Comparison of ENCODE assay signal across 25 cellular contexts in genomic region chr10:13136651-13137050, GRCh38. TPM values are rescaled to one million over a fixed set of nuclear protein-coding genes. Genes with fewer than 3 reads are reported as not detected.
DNase-seq lines count a peak whose midpoint lies in the region; ATAC-seq, FAIRE-seq and TF ChIP-seq lines count a peak whose summit lies in the region.
"Had no signal": no experiment of that assay in that cellular context is flagged by ENCODE, and none has a peak within 500 bp of the region (broad histone marks: within the 10 kb centered on the region; RNA-seq: fewer than 3 reads in every experiment).

No MANE protein-coding gene starts in this region.

- CTCF ChIA-PET in HepG2 (lab: Yijun Ruan, JAX; ENCODE audit: low intra/inter-chr PET ratio, low total read pairs): no interaction called here

- 98% methylated on average over 8 of the region's 8 CpGs for WGBS in HepG2 (ENCODE audit: low lambda C conversion rate)
- WGBS in right lobe of liver (ENCODE audit: insufficient coverage, low coverage, low lambda C conversion rate, missing lambda C conversion rate): 91% methylated on average over 8 of the region's 8 CpGs
- no CpG with 5 or more reads among the region's 8 CpGs for WGBS in trophoblast cell (ENCODE audit: extremely low coverage, insufficient coverage, insufficient read length)

- H3K36me3 ChIP-seq in HepG2 (replicated peaks in 1 of 2; ENCODE audit: control insufficient read depth in 1 of 2, insufficient read depth in 2 of 2, low read length in 2 of 2) (peaks cover 10 to 29% of the 10 kb centered on the region in 2 experiments; a peak in 4 of 5 replicates), right lobe of liver (peaks cover 4 to 75% (median 28%) of the 10 kb centered on the region in 4 donors), bronchial epithelial cell (ENCODE audit: control insufficient read depth, insufficient read depth, low read length) (peaks cover 26% of the 10 kb centered on the region), trophoblast cell (ENCODE audit: control insufficient read depth in 1 of 2, insufficient read depth in 2 of 2, low read length in 2 of 2) (peaks cover 33 to 37% of the 10 kb centered on the region in 2 experiments)
- H3K36me3 ChIP-seq: BE2C had no signal

- H2AFZ ChIP-seq in HepG2 (ENCODE audit: low read length): no peak overlapping the region
- no peak overlapping the region for H2AFZ ChIP-seq in trophoblast cell (ENCODE audit: insufficient read depth, low read length, poor library complexity)
- H2AFZ ChIP-seq: GM23248 had no signal

- H2BK12ac ChIP-seq in trophoblast cell (ENCODE audit: low read length): no peak overlapping the region

- H2BK120ac ChIP-seq in trophoblast cell (ENCODE audit: insufficient read depth, low read length, poor library complexity): peak overlapping the region; percentile 72

- TF ChIP-seq POLR2A in HepG2 (IDR thresholded peaks at IDR 0.05; ENCODE audit: insufficient read depth in 1 of 2, low read depth in 2 of 2, low read length in 2 of 2) (no peak), right lobe of liver (IDR thresholded peaks at IDR 0.05) (no peak)

- BruUV-seq in HepG2 (replicated peaks; lab: Mats Ljungman, UMichigan): no TSS peak

- H3K18ac ChIP-seq in trophoblast cell (ENCODE audit: low read length): no peak overlapping the region

- H4K20me1 ChIP-seq in HepG2 (ENCODE audit: insufficient read depth, low read length): no peaks in the 10 kb centered on the region

- POLR2A ChIA-PET in HepG2 (lab: Yijun Ruan, JAX): no interaction called here

- H2AK5ac ChIP-seq in trophoblast cell (ENCODE audit: low read length): no peak overlapping the region

- TF ChIP-seq CTCF in HepG2 (CRISPR knock-in tag; IDR thresholded peaks at IDR 0.05) (no peak), right lobe of liver (IDR thresholded peaks at IDR 0.05) (no peak), bronchial epithelial cell (IDR thresholded peaks at IDR 0.05; ENCODE audit: insufficient read depth, low read length, severe bottlenecking) (no peak), coronary artery (IDR thresholded peaks at IDR 0.05) (no peak)

- H3K9me3 ChIP-seq in HepG2 (ENCODE audit: low read length) (no peaks in the 10 kb centered on the region), right lobe of liver (no peaks in the 10 kb centered on the region), trophoblast cell (ENCODE audit: insufficient read depth, low read depth, low read length) (no peaks in the 10 kb centered on the region)
- H3K9me3 ChIP-seq: A549; BE2C; BLaER1 treated with 17β-estradiol and CSF1 and Interleukin-3, amounts not matched to agents 10 nM and 100 nM had no signal

- H3K4me2 ChIP-seq in HepG2 (ENCODE audit: low read depth, low read length) (no peak overlapping the region), trophoblast cell (ENCODE audit: low read length) (no peak overlapping the region)
- H3K4me2 ChIP-seq: A549; BLaER1 treated with 17β-estradiol and CSF1 and Interleukin-3, amounts not matched to agents 10 nM and 100 nM had no signal

- H3K9ac ChIP-seq in HepG2 (ENCODE audit: insufficient read depth, low read depth, low read length) (no peak overlapping the region), trophoblast cell (ENCODE audit: low read length) (no peak overlapping the region)
- H3K9ac ChIP-seq: BLaER1 treated with 17β-estradiol and CSF1 and Interleukin-3, amounts not matched to agents 10 nM and 100 nM; GM23248 had no signal

- H3K79me2 ChIP-seq in HepG2 (ENCODE audit: insufficient read depth, low read length) (no peaks in the 10 kb centered on the region), trophoblast cell (ENCODE audit: control insufficient read depth, insufficient read depth, low read length, poor library complexity) (no peaks in the 10 kb centered on the region)

- peaks cover 7% of the 10 kb centered on the region for H3K79me1 ChIP-seq in trophoblast cell (ENCODE audit: low read length)

- H3K23ac ChIP-seq in trophoblast cell (ENCODE audit: low read length): no peak overlapping the region

- ATAC-seq in HepG2: no peak
- ATAC-seq in right lobe of liver: no peak
- ATAC-seq: A549, HCT116 had no signal

- intact Hi-C loops in HepG2 (cut with micrococcal nuclease; ENCODE audit: unreplicated experiment) (no loop called here), right lobe of liver (cut with DNase I) (no loop called here)

- TF ChIP-seq EP300 in HepG2 (IDR thresholded peaks at IDR 0.05; ENCODE audit: low read depth in 2 of 2, low read length in 2 of 2): no peak
- no peak for TF ChIP-seq EP300 in HepG2 (CRISPR knock-in tag; IDR thresholded peaks at IDR 0.05; ENCODE audit: borderline replicate concordance)

- H4K12ac ChIP-seq in trophoblast cell (ENCODE audit: low read depth, low read length): no peak overlapping the region

- no peak overlapping the region for H4K8ac ChIP-seq in trophoblast cell (ENCODE audit: low read depth, low read length)

- H3K27ac ChIP-seq in HepG2 (ENCODE audit: extremely low read length, insufficient read depth, low read length) (no peak overlapping the region), right lobe of liver (no peak overlapping the region), trophoblast cell (ENCODE audit: low read depth, low read length) (no peak overlapping the region), coronary artery (no peak overlapping the region)
- H3K27ac ChIP-seq: A549; BLaER1 treated with 17β-estradiol and CSF1 and Interleukin-3, amounts not matched to agents 10 nM and 100 nM; GM23248 had no signal

- no peak overlapping the region for H4K91ac ChIP-seq in trophoblast cell (ENCODE audit: low read depth, low read length)

- no peak for FAIRE-seq in HepG2 (lab: Jason Lieb, UNC)
- peak; percentile 83 for FAIRE-seq in bronchial epithelial cell (lab: Jason Lieb, UNC)
- FAIRE-seq: A549, D721Med, G401.6, GM19239 had no signal

- TF ChIP-seq RAD21 in HepG2 (CRISPR knock-in tag; IDR thresholded peaks at IDR 0.05): no peak

- H3K4me3 ChIP-seq in HepG2 (replicated peaks in 1 of 3; ENCODE audit: insufficient read depth in 1 of 3, low read depth in 2 of 3, low read length in 3 of 3) (no peak overlapping the region), right lobe of liver (no peak overlapping the region), bronchial epithelial cell (ENCODE audit: low read depth, low read length) (no peak overlapping the region), trophoblast cell (ENCODE audit: low read depth, low read length) (no peak overlapping the region), coronary artery (no peak overlapping the region)
- H3K4me3 ChIP-seq: A549; BLaER1 treated with 17β-estradiol and CSF1 and Interleukin-3, amounts not matched to agents 10 nM and 100 nM; GM23248 had no signal

- DNase-seq in HepG2 (ENCODE audit: low spot score) (no peak), right lobe of liver (no peak), NCI-H82 treated with DMSO at 0.1 percent for 48 hours (lab: John Stamatoyannopoulos, UW; ENCODE audit: unreplicated experiment) (peak; percentile 6), bronchial epithelial cell (ENCODE audit: low read depth) (no peak), trophoblast cell (no peak), coronary artery (ENCODE audit: low spot score) (no peak), NCI-H69 (lab: John Stamatoyannopoulos, UW) (no peak), OCI-M1 (lab: John Stamatoyannopoulos, UW) (no peak)
- DNase-seq: 8988T; ACHN; AML-193; BE2C; CD4-positive, alpha-beta T cell; CD8-positive, alpha-beta memory T cell; DMS153; DND-41; GM23248; H9 had no signal

- H3K14ac ChIP-seq in trophoblast cell (ENCODE audit: low read length): no peak overlapping the region

- H3K4ac ChIP-seq in trophoblast cell (ENCODE audit: low read depth, low read length): no peak overlapping the region

- in situ Hi-C loops in HepG2 (cut with HindIII; ENCODE audit: extremely low pct_ligation_motif_present, low pct_unique_long_range_greater_than_20kb): no loop called here

- H3K27me3 ChIP-seq in HepG2 (ENCODE audit: control insufficient read depth in 1 of 2, insufficient read depth in 2 of 2, low read length in 2 of 2) (no peaks in the 10 kb centered on the region), right lobe of liver (no peaks in the 10 kb centered on the region), bronchial epithelial cell (ENCODE audit: control insufficient read depth, insufficient read depth, low read length) (no peaks in the 10 kb centered on the region), trophoblast cell (ENCODE audit: insufficient read depth, low read length) (no peaks in the 10 kb centered on the region)
- H3K27me3 ChIP-seq: BE2C; BLaER1 treated with 17β-estradiol and CSF1 and Interleukin-3, amounts not matched to agents 10 nM and 100 nM had no signal

- no peak overlapping the region for H2BK5ac ChIP-seq in trophoblast cell (ENCODE audit: low read depth, low read length, poor library complexity)

- H3K4me1 ChIP-seq in HepG2 (ENCODE audit: insufficient read depth, low read length) (no peaks in the 10 kb centered on the region), right lobe of liver (no peaks in the 10 kb centered on the region), trophoblast cell (ENCODE audit: control insufficient read depth in 1 of 2, insufficient read depth in 2 of 2, low read length in 2 of 2) (peaks cover 9 to 14% of the 10 kb centered on the region in 2 experiments)
- H3K4me1 ChIP-seq: A549; BE2C; BLaER1 treated with 17β-estradiol and CSF1 and Interleukin-3, amounts not matched to agents 10 nM and 100 nM had no signal

RNA-seq across cellular contexts. Expression of gene MCM10, which starts 24.7 kb away (rescaled TPM):
- total RNA-seq in HepG2 (2016; rRNA removed; fragmentation: Illumina TruSeq; extraction: Trizol): 31.3 and 41.8 TPM in 2 replicates
- total RNA-seq in HepG2 (2016; cell fraction: cytosol; rRNA removed; fragmentation: Illumina TruSeq; extraction: Trizol; ENCODE audit: low read depth): 5.6 and 6.2 TPM in 2 replicates
- 28.3 and 39.8 TPM in 2 replicates for total RNA-seq in HepG2 (2016; cell fraction: insoluble cytoplasmic fraction; rRNA removed; fragmentation: Illumina TruSeq; extraction: Trizol)
- total RNA-seq in HepG2 (2016; cell fraction: membrane; rRNA removed; fragmentation: Illumina TruSeq; extraction: Trizol): 7.1 and 8.4 TPM in 2 replicates
- total RNA-seq in HepG2 (2016; cell fraction: nucleus; rRNA removed; fragmentation: Illumina TruSeq; extraction: Trizol): 27.5 and 28.3 TPM in 2 replicates
- polyA plus RNA-seq in HepG2 (2011; rRNA removed): 2.0 and 2.8 TPM in 2 replicates
- polyA plus RNA-seq in HepG2 (2011; cell fraction: cytosol; rRNA removed): 1.7 and 1.9 TPM in 2 replicates
- polyA plus RNA-seq in HepG2 (2011; cell fraction: nucleus; rRNA removed): 2.7 and 2.8 TPM in 2 replicates
- polyA plus RNA-seq in HepG2 (2012): 2.2 and 7.7 TPM in 2 replicates
- polyA plus RNA-seq in HepG2 (2016; cell fraction: cytosol; fragmentation: Illumina TruSeq; extraction: Trizol; ENCODE audit: low read depth): 0.73 and 0.94 TPM in 2 replicates
- 24.9 and 28.1 TPM in 2 replicates for polyA plus RNA-seq in HepG2 (2016; cell fraction: insoluble cytoplasmic fraction; fragmentation: Illumina TruSeq; extraction: Trizol; ENCODE audit: low read depth)
- 2.0 and 2.2 TPM in 2 replicates for polyA plus RNA-seq in HepG2 (2016; cell fraction: membrane; fragmentation: Illumina TruSeq; extraction: Trizol; ENCODE audit: low read depth)
- polyA plus RNA-seq in HepG2 (2016; cell fraction: nucleus; fragmentation: Illumina TruSeq; extraction: Trizol; ENCODE audit: insufficient read depth, low read depth): 16.5 and 22.1 TPM in 2 replicates
- polyA minus RNA-seq in HepG2 (2011; rRNA and poly(A)+ RNA removed; ENCODE audit: low replicate concordance): 4.7 and 13.7 TPM in 2 replicates
- 4.3 and 4.8 TPM in 2 replicates for polyA minus RNA-seq in HepG2 (2011; cell fraction: cytosol; rRNA and poly(A)+ RNA removed)
- polyA minus RNA-seq in HepG2 (2011; cell fraction: nucleus; rRNA and poly(A)+ RNA removed): 11.3 and 12.1 TPM in 2 replicates
- total RNA-seq in right lobe of liver: 1 to 10 TPM in 2 of 6 experiments, under 1 TPM in 3, not detected in 1; 0.05 to 6.4 (median 0.64) TPM
- under 0.01 and 0.38 TPM in 2 replicates for total RNA-seq in bronchial epithelial cell
- 12.6 and 14.3 TPM in 2 replicates for polyA plus RNA-seq in trophoblast cell (2013)
- polyA plus RNA-seq: CD14-positive monocyte; CD8-positive, alpha-beta memory T cell had no signal

RNA-seq across cellular contexts. Expression of gene OPTN, which starts 36.7 kb away (rescaled TPM):
- total RNA-seq in HepG2 (2016; rRNA removed; fragmentation: Illumina TruSeq; extraction: Trizol) (13.4 and 16.9 TPM in 2 replicates), right lobe of liver (10 to 100 TPM; 30.4 to 70.7 (median 36.9) TPM), bronchial epithelial cell (57.1 and 98.3 TPM in 2 replicates)
- 11.6 and 11.9 TPM in 2 replicates for total RNA-seq in HepG2 (2016; cell fraction: cytosol; rRNA removed; fragmentation: Illumina TruSeq; extraction: Trizol; ENCODE audit: low read depth)
- total RNA-seq in HepG2 (2016; cell fraction: insoluble cytoplasmic fraction; rRNA removed; fragmentation: Illumina TruSeq; extraction: Trizol): 13.1 and 15.3 TPM in 2 replicates
- 17.8 and 18.8 TPM in 2 replicates for total RNA-seq in HepG2 (2016; cell fraction: membrane; rRNA removed; fragmentation: Illumina TruSeq; extraction: Trizol)
- total RNA-seq in HepG2 (2016; cell fraction: nucleus; rRNA removed; fragmentation: Illumina TruSeq; extraction: Trizol): 6.5 and 7.6 TPM in 2 replicates
- 46.6 and 48.0 TPM in 2 replicates for polyA plus RNA-seq in HepG2 (2011; rRNA removed)
- 19.2 and 26.0 TPM in 2 replicates for polyA plus RNA-seq in HepG2 (2011; cell fraction: cytosol; rRNA removed)
- polyA plus RNA-seq in HepG2 (2011; cell fraction: nucleus; rRNA removed): 19.2 and 23.7 TPM in 2 replicates
- 114 and 116 TPM in 2 replicates for polyA plus RNA-seq in HepG2 (2012)
- 18.1 and 18.2 TPM in 2 replicates for polyA plus RNA-seq in HepG2 (2016; cell fraction: cytosol; fragmentation: Illumina TruSeq; extraction: Trizol; ENCODE audit: low read depth)
- 18.4 and 22.2 TPM in 2 replicates for polyA plus RNA-seq in HepG2 (2016; cell fraction: insoluble cytoplasmic fraction; fragmentation: Illumina TruSeq; extraction: Trizol; ENCODE audit: low read depth)
- 19.3 and 20.2 TPM in 2 replicates for polyA plus RNA-seq in HepG2 (2016; cell fraction: membrane; fragmentation: Illumina TruSeq; extraction: Trizol; ENCODE audit: low read depth)
- polyA plus RNA-seq in HepG2 (2016; cell fraction: nucleus; fragmentation: Illumina TruSeq; extraction: Trizol; ENCODE audit: insufficient read depth, low read depth): 16.6 and 18.0 TPM in 2 replicates
- 20.0 and 23.0 TPM in 2 replicates for polyA minus RNA-seq in HepG2 (2011; rRNA and poly(A)+ RNA removed; ENCODE audit: low replicate concordance)
- 12.0 and 26.7 TPM in 2 replicates for polyA minus RNA-seq in HepG2 (2011; cell fraction: cytosol; rRNA and poly(A)+ RNA removed)
- polyA minus RNA-seq in HepG2 (2011; cell fraction: nucleus; rRNA and poly(A)+ RNA removed): 34.8 and 39.0 TPM in 2 replicates
- polyA plus RNA-seq in trophoblast cell (2013): 28.7 and 29.8 TPM in 2 replicates
